Comparison of ENCODE assay signal across 3 cellular contexts in genomic region chr10:22913474-22914092, GRCh38.
TF ChIP-seq lines count a peak whose summit lies in the region.

No MANE protein-coding gene starts in this region.

TF ChIP-seq in SK-N-SH, 30 proteins besides CTCF, POLR2A, EP300 and RAD21:
- TF ChIP-seq SMC3 (IDR thresholded peaks at IDR 0.05; ENCODE audit: low read depth, low read length) (no peak), IRF3 (IDR thresholded peaks at IDR 0.05; ENCODE audit: low read depth, low read length) (no peak), RFX5 (IDR thresholded peaks at IDR 0.05; ENCODE audit: low read length) (no peak), NFIC (IDR thresholded peaks at IDR 0.05; ENCODE audit: borderline replicate concordance) (no peak), SIN3A (IDR thresholded peaks at IDR 0.05; ENCODE audit: borderline replicate concordance, low read depth, low read length) (no peak), ZBTB33 (IDR thresholded peaks at IDR 0.05; ENCODE audit: borderline replicate concordance, low read depth) (no peak)

TF ChIP-seq in SK-N-SH treated with all-trans-retinoic acid at 6 μM for 48 hours, 23 proteins besides CTCF, POLR2A, EP300 and RAD21:
- TF ChIP-seq PPARA (CRISPR knock-in tag; IDR thresholded peaks at IDR 0.05; ENCODE audit: borderline replicate concordance): no peak
- no peak for TF ChIP-seq OSR1 (CRISPR knock-in tag; IDR thresholded peaks at IDR 0.05)
- no peak for TF ChIP-seq CSRNP3 (CRISPR knock-in tag; IDR thresholded peaks at IDR 0.05)
- TF ChIP-seq SNAI2 (CRISPR knock-in tag; IDR thresholded peaks at IDR 0.05): no peak
- no peak for TF ChIP-seq ZFP3 (CRISPR knock-in tag; IDR thresholded peaks at IDR 0.05)
- TF ChIP-seq ISL1 (CRISPR knock-in tag; IDR thresholded peaks at IDR 0.05): no peak
- TF ChIP-seq ZNF565 (CRISPR knock-in tag; conservative IDR thresholded peaks at IDR 0.05; ENCODE audit: low read depth): no peak
- TF ChIP-seq BACH2 (CRISPR knock-in tag; IDR thresholded peaks at IDR 0.05; ENCODE audit: borderline replicate concordance): no peak
- no peak for TF ChIP-seq CSDC2 (CRISPR knock-in tag; IDR thresholded peaks at IDR 0.05)

TF ChIP-seq in K562, 482 proteins besides CTCF, POLR2A, EP300 and RAD21 (continues in another document):
- TF ChIP-seq ARID2 (IDR thresholded peaks at IDR 0.05) (no peak), NRF1 (conservative IDR thresholded peaks at IDR 0.05 in 1 of 2, IDR thresholded peaks at IDR 0.05 in 1 of 2) (peak; percentile 30 to 34; a peak in 2 of 4 replicates), ZBTB12 (CRISPR knock-in tag; IDR thresholded peaks at IDR 0.05) (no peak), ZNF124 (CRISPR knock-in tag; IDR thresholded peaks at IDR 0.05) (no peak), PATZ1 (CRISPR knock-in tag; IDR thresholded peaks at IDR 0.05; ENCODE audit: borderline replicate concordance) (no peak), CREM (IDR thresholded peaks at IDR 0.05; ENCODE audit: low read depth) (peak; percentile 82), TAL1 (IDR thresholded peaks at IDR 0.05) (no peak), ZNF140 (CRISPR knock-in tag; IDR thresholded peaks at IDR 0.05) (no peak), ZNF445 (CRISPR knock-in tag; IDR thresholded peaks at IDR 0.05; ENCODE audit: low read depth) (no peak), ZBTB7A (IDR thresholded peaks at IDR 0.05; ENCODE audit: borderline replicate concordance, control insufficient read depth, low read depth, low read length) (no peak), NFRKB (IDR thresholded peaks at IDR 0.05; ENCODE audit: low read depth) (no peak), ARID3A (IDR thresholded peaks at IDR 0.05; ENCODE audit: borderline replicate concordance, low read depth, low read length) (no peak), PTRF (tag; IDR thresholded peaks at IDR 0.05) (no peak), SRSF3 (IDR thresholded peaks at IDR 0.05; ENCODE audit: insufficient read depth, low read length) (no peak), ZMIZ1 (IDR thresholded peaks at IDR 0.05; ENCODE audit: low read depth in 2 of 2, low read length in 2 of 2) (no peak), RAD51 (IDR thresholded peaks at IDR 0.05; ENCODE audit: borderline replicate concordance, low read depth) (no peak), ASH1L (IDR thresholded peaks at IDR 0.05; ENCODE audit: borderline replicate concordance, low read depth, partially characterized antibody) (no peak), CEBPG (CRISPR knock-in tag; IDR thresholded peaks at IDR 0.05) (no peak), CEBPG (tag; conservative IDR thresholded peaks at IDR 0.05 in 1 of 2, IDR thresholded peaks at IDR 0.05 in 1 of 2) (peak; percentile 11 to 60; a peak in 1 of 4 replicates), ZFPM2 (CRISPR knock-in tag; IDR thresholded peaks at IDR 0.05) (no peak), CEBPB (tag; IDR thresholded peaks at IDR 0.05) (peak; percentile 82), ZNF318 (IDR thresholded peaks at IDR 0.05; ENCODE audit: borderline replicate concordance in 1 of 2, low read depth in 1 of 2) (no peak), ZNF311 (CRISPR knock-in tag; IDR thresholded peaks at IDR 0.05) (no peak), CTBP1 (IDR thresholded peaks at IDR 0.05; ENCODE audit: borderline replicate concordance) (no peak), GTF2E2 (tag; IDR thresholded peaks at IDR 0.05) (no peak), PCBP1 (IDR thresholded peaks at IDR 0.05; ENCODE audit: low read depth, low read length, poor library complexity, severe bottlenecking) (no peak), RFX5 (IDR thresholded peaks at IDR 0.05; ENCODE audit: low read depth, low read length) (no peak), TEAD4 (IDR thresholded peaks at IDR 0.05; ENCODE audit: low read length) (no peak), TEAD4 (CRISPR knock-in tag; IDR thresholded peaks at IDR 0.05; ENCODE audit: borderline replicate concordance) (no peak), STAG1 (CRISPR knock-in tag; IDR thresholded peaks at IDR 0.05; ENCODE audit: borderline replicate concordance) (no peak), PKNOX1 (IDR thresholded peaks at IDR 0.05) (no peak), ZZZ3 (IDR thresholded peaks at IDR 0.05) (no peak), NFE2L1 (tag; IDR thresholded peaks at IDR 0.05; ENCODE audit: borderline replicate concordance, low read depth) (no peak), NR1H2 (CRISPR knock-in tag; IDR thresholded peaks at IDR 0.05) (no peak), MBD1 (CRISPR knock-in tag; IDR thresholded peaks at IDR 0.05) (no peak), NR2C2 (CRISPR knock-in tag; IDR thresholded peaks at IDR 0.05) (no peak), NR2C2 (tag; IDR thresholded peaks at IDR 0.05) (no peak), TRIM24 (IDR thresholded peaks at IDR 0.05) (no peak), CBX5 (IDR thresholded peaks at IDR 0.05; ENCODE audit: borderline replicate concordance, low read depth) (no peak)
